In the genomic region with DNA sequence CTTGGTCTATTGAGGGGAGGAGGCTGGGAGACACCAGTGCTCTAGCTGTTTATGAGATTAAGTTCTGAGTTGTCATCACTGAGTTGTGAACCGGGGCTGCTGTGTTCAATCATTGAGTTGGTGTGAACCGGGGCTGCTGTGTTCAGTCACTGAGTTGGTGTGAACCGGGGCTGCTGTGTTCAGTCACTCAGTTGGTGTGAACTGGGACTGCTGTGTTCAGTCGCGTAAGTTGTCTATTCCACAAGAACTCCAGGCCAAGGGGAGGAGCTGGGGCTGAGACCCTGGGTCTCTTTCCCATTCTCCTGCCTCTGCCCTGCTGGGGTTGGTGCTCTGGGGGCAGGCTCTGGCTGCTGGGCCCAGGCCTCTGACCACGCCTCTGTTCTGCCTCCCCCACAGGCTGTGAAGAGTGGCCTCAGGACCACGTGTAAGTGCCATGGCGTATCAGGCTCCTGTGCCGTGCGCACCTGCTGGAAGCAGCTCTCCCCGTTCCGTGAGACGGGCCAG, we compare ENCODE assay signal across 1 cellular context.
TF ChIP-seq lines count a peak whose summit lies in the region.

No MANE protein-coding gene starts in this region.

TF ChIP-seq in HepG2, 621 proteins besides CTCF, POLR2A, EP300 and RAD21 (continued from another document):
- TF ChIP-seq REXO4 (CRISPR knock-in tag; IDR thresholded peaks at IDR 0.05; ENCODE audit: borderline replicate concordance), result no peak
- no peak for TF ChIP-seq ZNF546 (CRISPR knock-in tag; conservative IDR thresholded peaks at IDR 0.05)
